Comparison of ENCODE assay signal across 9 cellular contexts in genomic region chr1:234848972-234849641, GRCh38.
DNase-seq lines count a peak whose midpoint lies in the region; ATAC-seq and TF ChIP-seq lines count a peak whose summit lies in the region.
"Had no signal": no experiment of that assay in that cellular context is flagged by ENCODE, and none has a peak within 500 bp of the region (broad histone marks: within the 10 kb centered on the region; RNA-seq: fewer than 3 reads in every experiment).

No MANE protein-coding gene starts in this region.

- TF ChIP-seq CTCF in brain microvascular endothelial cell (IDR thresholded peaks at IDR 0.05; ENCODE audit: low read depth, low read length, missing control alignments) (peak; percentile 40), mucosa of descending colon (IDR thresholded peaks at IDR 0.05) (no peak), gastroesophageal sphincter (IDR thresholded peaks at IDR 0.05) (no peak)

- in situ Hi-C loops in brain microvascular endothelial cell (cut with HindIII; ENCODE audit: low pct_ligation_motif_present, low sequenced_read_pairs), result loop anchor here (25.0 kb wide), 1 partner anchor 112 kb away; no protein-coding TSS in a partner anchor

- TF ChIP-seq POLR2A in gastroesophageal sphincter (IDR thresholded peaks at IDR 0.05), result no peak

- H3K27me3 ChIP-seq in MG63 (no peaks in the 10 kb centered on the region), brain microvascular endothelial cell (replicated peaks) (no peaks in the 10 kb centered on the region), gastroesophageal sphincter (no peaks in the 10 kb centered on the region)

- intact Hi-C loops in mucosa of descending colon (cut with DNase I, micrococcal nuclease), result no loop called here

- H3K36me3 ChIP-seq in MG63 (no peaks in the 10 kb centered on the region), brain microvascular endothelial cell (replicated peaks) (no peaks in the 10 kb centered on the region), mucosa of descending colon (ENCODE audit: low read depth) (no peaks in the 10 kb centered on the region), gastroesophageal sphincter (no peaks in the 10 kb centered on the region)

- H3K4me3 ChIP-seq in MG63 (no peak overlapping the region), brain microvascular endothelial cell (ENCODE audit: low read depth, low read length) (no peak overlapping the region), mucosa of descending colon (no peak overlapping the region), gastroesophageal sphincter (no peak overlapping the region)

- ATAC-seq in mucosa of descending colon (peak; percentile 20), gastroesophageal sphincter (no peak)

- no peak for TF ChIP-seq EP300 in gastroesophageal sphincter (IDR thresholded peaks at IDR 0.05)

- peak; percentile 93 for DNase-seq in CD1c-positive myeloid dendritic cell (ENCODE audit: extremely low spot score)
- DNase-seq in MG63, result peak; percentile 62
- peak; percentile 75 for DNase-seq in brain microvascular endothelial cell
- DNase-seq in mucosa of descending colon, result no peak
- DNase-seq in GM19240 (ENCODE audit: insufficient read length, low spot score), result no peak
- DNase-seq in NCI-H128 (lab: John Stamatoyannopoulos, UW; ENCODE audit: unreplicated experiment), result no peak
- DNase-seq in DMS114 treated with DMSO at 0.1 percent for 48 hours (lab: John Stamatoyannopoulos, UW; ENCODE audit: unreplicated experiment), result no peak
- DNase-seq: activated naive CD8-positive, alpha-beta T cell treated with anti-CD3 and anti-CD28 coated beads, Interleukin-2, amount 10 ng/mL, durations not matched to agents 7 days and 5 days had no signal

- H3K9me3 ChIP-seq in MG63, result peaks cover 2% of the 10 kb centered on the region; the same call in 1 of the 2 replicates
- H3K9me3 ChIP-seq in mucosa of descending colon, result no peaks in the 10 kb centered on the region
- no peaks in the 10 kb centered on the region for H3K9me3 ChIP-seq in gastroesophageal sphincter

- H3K27ac ChIP-seq in brain microvascular endothelial cell (peak overlapping the region; percentile 47), gastroesophageal sphincter (no peak overlapping the region)

- WGBS in gastroesophageal sphincter (ENCODE audit: low coverage in 1 of 2), 2 donors, result 46 to 58% methylated on average over 3 to 5 of the region's 6 CpGs

- peaks cover 22% of the 10 kb centered on the region for H3K4me1 ChIP-seq in mucosa of descending colon (ENCODE audit: low read depth)
- H3K4me1 ChIP-seq in gastroesophageal sphincter, result peaks cover 0 to 12% (median 0%) of the 10 kb centered on the region in 3 donors

Comparison
In these comparisons a context has a peak if more than half of its experiments do, and no peak if none do; other contexts are left out.
1. DNase-seq: peak in CD1c-positive myeloid dendritic cell (single experiment), MG63 (single experiment) and brain microvascular endothelial cell (single experiment); none in mucosa of descending colon (0 of 3), GM19240 (single experiment), NCI-H128 (single experiment) and DMS114 treated with DMSO at 0.1 percent for 48 hours (single experiment).